In the genomic region with DNA sequence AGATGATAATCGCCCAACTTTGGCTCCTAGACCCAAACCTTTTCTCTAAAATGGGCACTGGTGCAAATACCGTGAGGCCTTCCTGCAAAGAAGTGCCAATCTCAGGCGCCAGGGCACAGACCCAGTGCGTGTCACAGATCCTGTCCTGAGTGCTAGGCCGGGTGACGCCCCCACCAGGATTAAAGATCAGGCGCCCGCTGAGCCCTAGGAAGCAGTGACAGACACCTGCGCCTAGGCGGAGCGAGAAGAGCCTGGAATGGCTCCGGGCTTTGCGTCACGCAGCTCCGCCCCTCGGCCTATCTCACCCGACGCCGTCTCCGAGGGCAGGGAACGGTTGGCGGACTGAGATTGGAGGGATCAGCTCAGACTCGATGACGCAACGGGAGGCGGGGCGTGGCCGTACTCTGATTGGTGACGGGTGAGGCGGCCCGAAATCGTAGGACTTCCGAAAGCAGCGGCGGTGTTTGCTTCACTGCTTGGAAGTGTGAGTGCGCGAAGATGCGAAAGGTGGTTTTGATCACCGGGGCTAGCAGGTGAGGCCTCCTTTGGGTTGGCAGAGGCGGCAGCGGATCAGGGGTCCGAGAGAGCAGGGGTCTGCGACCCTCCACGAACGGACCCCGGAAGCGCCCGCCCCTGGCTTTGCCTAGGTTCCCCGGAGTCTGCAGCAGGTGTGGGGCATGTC, we compare ENCODE assay signal across 8 cellular contexts. TPM values are rescaled to one million over a fixed set of nuclear protein-coding genes. Genes with fewer than 3 reads are reported as not detected.
A peak's percentile ranks its signal among the peaks of the same experiment; 100 is the strongest.
DNase-seq lines count a peak whose midpoint lies in the region; ATAC-seq and TF ChIP-seq lines count a peak whose summit lies in the region.
"Not testable (repeated sequence)": the region's sequence is repeated elsewhere in the genome, so short reads cannot be mapped to it uniquely, and the experiment has no call there.

A gene with protein sequence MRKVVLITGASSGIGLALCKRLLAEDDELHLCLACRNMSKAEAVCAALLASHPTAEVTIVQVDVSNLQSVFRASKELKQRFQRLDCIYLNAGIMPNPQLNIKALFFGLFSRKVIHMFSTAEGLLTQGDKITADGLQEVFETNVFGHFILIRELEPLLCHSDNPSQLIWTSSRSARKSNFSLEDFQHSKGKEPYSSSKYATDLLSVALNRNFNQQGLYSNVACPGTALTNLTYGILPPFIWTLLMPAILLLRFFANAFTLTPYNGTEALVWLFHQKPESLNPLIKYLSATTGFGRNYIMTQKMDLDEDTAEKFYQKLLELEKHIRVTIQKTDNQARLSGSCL (plus strand): TSS at position 400 of the 682 bp plus-strand sequence. CDS start 99 bp downstream, at position 499.

- not testable (repeated sequence) for H3K9me3 ChIP-seq in liver (ENCODE audit: control insufficient read depth in 4 of 4, low read length in 3 of 4)

- H3K36me3 ChIP-seq in liver (ENCODE audit: control insufficient read depth in 4 of 4, insufficient read depth in 3 of 4, low read depth in 1 of 4, low read length in 3 of 4): not testable (repeated sequence)

- peak within 1 kb of the TSS; percentile 42 to 78 (median 61) for H3K4me3 ChIP-seq in dorsolateral prefrontal cortex
- H3K4me3 ChIP-seq in liver (ENCODE audit: low read depth in 1 of 3, low read length in 3 of 3): peak within 1 kb of the TSS; percentile 54 to 56 (median 54)

- DNase-seq in CD1c-positive myeloid dendritic cell (ENCODE audit: extremely low spot score) (peak; percentile 81), NCI-H774 (lab: John Stamatoyannopoulos, UW) (peak; percentile 92), dorsolateral prefrontal cortex (peak; percentile 70 to 91 (median 86))
- peak; percentile 70 to 78 for DNase-seq in activated CD4-positive, alpha-beta T cell treated with anti-CD3 and anti-CD28 coated beads, Interleukin-2, amount 50 U/mL, for 48 hours
- DNase-seq in stimulated activated CD4-positive, alpha-beta T cell treated with anti-CD3 and anti-CD28 coated beads, Interleukin-4, amount 100 ng/mL, for 24 hours: peak; percentile 69

- intact Hi-C loops in dorsolateral prefrontal cortex (cut with DNase I): not testable (repeated sequence)

- H3K27ac ChIP-seq in dorsolateral prefrontal cortex (peak within 1 kb of the TSS; percentile 87 to 99 (median 97)), liver (ENCODE audit: low read depth in 1 of 2, low read length in 2 of 2) (peak within 1 kb of the TSS; percentile 86 to 95)

- ATAC-seq in GM19455 (IDR thresholded peaks at IDR 0.05; ENCODE audit: unreplicated experiment) (peak; percentile 99), HG03571 (IDR thresholded peaks at IDR 0.05; ENCODE audit: unreplicated experiment) (peak; percentile 98)

- not testable (repeated sequence) for H3K27me3 ChIP-seq in dorsolateral prefrontal cortex; liver (ENCODE audit: control insufficient read depth in 4 of 4, insufficient read depth in 4 of 4, low read length in 3 of 4)

- TF ChIP-seq CTCF in dorsolateral prefrontal cortex (IDR thresholded peaks at IDR 0.05 in 54 of 56, conservative IDR thresholded peaks at IDR 0.05 in 2 of 56; ENCODE audit: low read depth in 1 of 56, partially characterized antibody in 56 of 56) (peak in 18 of 56 donors; percentile 10 to 35 (median 20)), liver (IDR thresholded peaks at IDR 0.05; ENCODE audit: low read depth, low read length, missing input control) (peak; percentile 12)

- peak within 1 kb of the TSS; percentile 60 to 74 for H3K9ac ChIP-seq in liver (ENCODE audit: low read depth in 1 of 2, low read length in 2 of 2)

- peak; percentile 29 to 38 for TF ChIP-seq RAD21 in liver (IDR thresholded peaks at IDR 0.05)

- under 1% methylated on average over 33 of the region's 49 CpGs for WGBS in liver

- not testable (repeated sequence) for H3K4me1 ChIP-seq in liver (ENCODE audit: control insufficient read depth in 4 of 4, insufficient read depth in 4 of 4, low read length in 3 of 4)

TF ChIP-seq in liver, 16 proteins besides CTCF, POLR2A, EP300 and RAD21:
- TF ChIP-seq JUND (IDR thresholded peaks at IDR 0.05) (peak; percentile 19 to 56), HNF4A (conservative IDR thresholded peaks at IDR 0.05) (peak; percentile 48 to 56), TAF1 (conservative IDR thresholded peaks at IDR 0.05) (peak; percentile 33), YY1 (IDR thresholded peaks at IDR 0.05) (peak; percentile 84), RXRA (IDR thresholded peaks at IDR 0.05) (peak; percentile 56 to 61), EGR1 (IDR thresholded peaks at IDR 0.05; ENCODE audit: low read depth in 2 of 2) (peak in 1 of 2 donors; percentile 68), HNF4G (IDR thresholded peaks at IDR 0.05) (peak; percentile 7), SP1 (IDR thresholded peaks at IDR 0.05) (peak; percentile 71), FOXA2 (IDR thresholded peaks at IDR 0.05) (peak; percentile 13)
- TF ChIP-seq, protein P1, sequence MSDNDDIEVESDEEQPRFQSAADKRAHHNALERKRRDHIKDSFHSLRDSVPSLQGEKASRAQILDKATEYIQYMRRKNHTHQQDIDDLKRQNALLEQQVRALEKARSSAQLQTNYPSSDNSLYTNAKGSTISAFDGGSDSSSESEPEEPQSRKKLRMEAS (IDR thresholded peaks at IDR 0.05): peak; percentile 47
- TF ChIP-seq, protein P2, sequence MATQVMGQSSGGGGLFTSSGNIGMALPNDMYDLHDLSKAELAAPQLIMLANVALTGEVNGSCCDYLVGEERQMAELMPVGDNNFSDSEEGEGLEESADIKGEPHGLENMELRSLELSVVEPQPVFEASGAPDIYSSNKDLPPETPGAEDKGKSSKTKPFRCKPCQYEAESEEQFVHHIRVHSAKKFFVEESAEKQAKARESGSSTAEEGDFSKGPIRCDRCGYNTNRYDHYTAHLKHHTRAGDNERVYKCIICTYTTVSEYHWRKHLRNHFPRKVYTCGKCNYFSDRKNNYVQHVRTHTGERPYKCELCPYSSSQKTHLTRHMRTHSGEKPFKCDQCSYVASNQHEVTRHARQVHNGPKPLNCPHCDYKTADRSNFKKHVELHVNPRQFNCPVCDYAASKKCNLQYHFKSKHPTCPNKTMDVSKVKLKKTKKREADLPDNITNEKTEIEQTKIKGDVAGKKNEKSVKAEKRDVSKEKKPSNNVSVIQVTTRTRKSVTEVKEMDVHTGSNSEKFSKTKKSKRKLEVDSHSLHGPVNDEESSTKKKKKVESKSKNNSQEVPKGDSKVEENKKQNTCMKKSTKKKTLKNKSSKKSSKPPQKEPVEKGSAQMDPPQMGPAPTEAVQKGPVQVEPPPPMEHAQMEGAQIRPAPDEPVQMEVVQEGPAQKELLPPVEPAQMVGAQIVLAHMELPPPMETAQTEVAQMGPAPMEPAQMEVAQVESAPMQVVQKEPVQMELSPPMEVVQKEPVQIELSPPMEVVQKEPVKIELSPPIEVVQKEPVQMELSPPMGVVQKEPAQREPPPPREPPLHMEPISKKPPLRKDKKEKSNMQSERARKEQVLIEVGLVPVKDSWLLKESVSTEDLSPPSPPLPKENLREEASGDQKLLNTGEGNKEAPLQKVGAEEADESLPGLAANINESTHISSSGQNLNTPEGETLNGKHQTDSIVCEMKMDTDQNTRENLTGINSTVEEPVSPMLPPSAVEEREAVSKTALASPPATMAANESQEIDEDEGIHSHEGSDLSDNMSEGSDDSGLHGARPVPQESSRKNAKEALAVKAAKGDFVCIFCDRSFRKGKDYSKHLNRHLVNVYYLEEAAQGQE (IDR thresholded peaks at IDR 0.05): peak; percentile 84
- TF ChIP-seq, protein P3, sequence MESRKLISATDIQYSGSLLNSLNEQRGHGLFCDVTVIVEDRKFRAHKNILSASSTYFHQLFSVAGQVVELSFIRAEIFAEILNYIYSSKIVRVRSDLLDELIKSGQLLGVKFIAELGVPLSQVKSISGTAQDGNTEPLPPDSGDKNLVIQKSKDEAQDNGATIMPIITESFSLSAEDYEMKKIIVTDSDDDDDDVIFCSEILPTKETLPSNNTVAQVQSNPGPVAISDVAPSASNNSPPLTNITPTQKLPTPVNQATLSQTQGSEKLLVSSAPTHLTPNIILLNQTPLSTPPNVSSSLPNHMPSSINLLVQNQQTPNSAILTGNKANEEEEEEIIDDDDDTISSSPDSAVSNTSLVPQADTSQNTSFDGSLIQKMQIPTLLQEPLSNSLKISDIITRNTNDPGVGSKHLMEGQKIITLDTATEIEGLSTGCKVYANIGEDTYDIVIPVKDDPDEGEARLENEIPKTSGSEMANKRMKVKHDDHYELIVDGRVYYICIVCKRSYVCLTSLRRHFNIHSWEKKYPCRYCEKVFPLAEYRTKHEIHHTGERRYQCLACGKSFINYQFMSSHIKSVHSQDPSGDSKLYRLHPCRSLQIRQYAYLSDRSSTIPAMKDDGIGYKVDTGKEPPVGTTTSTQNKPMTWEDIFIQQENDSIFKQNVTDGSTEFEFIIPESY (IDR thresholded peaks at IDR 0.05): peak; percentile 39

RNA-seq across cellular contexts. Expression of the gene that starts here (rescaled TPM):
- total RNA-seq in dorsolateral prefrontal cortex: 10 to 100 TPM; 11.5 to 41.2 (median 23.6) TPM
- total RNA-seq in liver: 100 to 1,000 TPM in 1 of 2 donors, 10 to 100 TPM in 1; 55.8 to 115 TPM
- polyA plus RNA-seq in liver: 10 to 100 TPM; 22.9 to 31.1 TPM

Comparison
In these comparisons a context has a peak if more than half of its experiments do, and no peak if none do; other contexts are left out.
1. Peak in every context shown above with its lines: DNase-seq, ATAC-seq, H3K4me3 ChIP-seq and H3K27ac ChIP-seq.